In the genomic region with DNA sequence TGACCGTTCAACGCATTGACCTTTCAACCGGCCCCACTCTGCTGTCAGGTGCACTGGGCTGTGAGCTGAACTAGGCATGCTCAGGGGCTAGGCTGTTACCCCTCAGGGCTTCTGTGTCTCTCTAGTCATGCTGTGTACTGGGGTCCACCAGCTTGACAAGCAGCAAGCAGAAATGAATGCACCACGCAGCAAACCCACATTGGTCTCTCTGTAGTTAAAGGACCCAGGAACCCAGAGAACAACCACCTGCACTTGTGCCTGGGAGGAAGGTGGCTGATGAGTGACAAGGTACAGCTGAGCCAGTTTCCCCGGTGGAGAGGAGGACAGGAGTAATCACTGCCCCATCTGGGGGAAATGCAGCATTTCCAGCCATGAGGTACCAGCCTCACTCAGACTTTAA, we compare ENCODE assay signal across 26 cellular contexts.
"Had no signal": no experiment of that assay in that cellular context is flagged by ENCODE, and none has a peak within 500 bp of the region (broad histone marks: within the 10 kb centered on the region; RNA-seq: fewer than 3 reads in every experiment).

No MANE protein-coding gene starts in this region.

- H3K36me3 Mint-ChIP-seq: activated naive CD4-positive, alpha-beta T cell treated with anti-CD3 and anti-CD28 coated beads, Interleukin-2, amount 10 ng/mL, durations not matched to agents 7 days and 5 days; activated naive CD8-positive, alpha-beta T cell treated with anti-CD3 and anti-CD28 coated beads for 36 hours had no signal

- H3K36me3 ChIP-seq: brain microvascular endothelial cell, cardiac muscle cell, Peyer's patch, SJSA1 had no signal

- H3K27ac Mint-ChIP-seq: activated B cell treated with CpG ODN at 0.5 μM for 24 hours; activated CD4-positive, alpha-beta T cell treated with anti-CD3 and anti-CD28 coated beads, Interleukin-2, amount 10 ng/mL, durations not matched to agents 24 days and 14 days; activated naive CD4-positive, alpha-beta T cell treated with anti-CD3 and anti-CD28 coated beads, Interleukin-2, amount 10 ng/mL, durations not matched to agents 7 days and 5 days; activated naive CD8-positive, alpha-beta T cell treated with anti-CD3 and anti-CD28 coated beads for 36 hours; activated T-cell treated with anti-CD3 and anti-CD28 coated beads, Interleukin-2, amount 50 U/mL, for 72 hours; activated T-helper 2 cell treated with anti-CD3 and anti-CD28 coated beads, Interferon-gamma antibody, Interleukin-2, Interleukin-4, amounts not matched to agents 10 μg/mL and 5 μg/mL and 100 μg/mL, durations not matched to agents 14 hours and 24 hours and 36 hours; T-helper 2 cell treated with Interferon-gamma antibody and Interleukin-4, amounts not matched to agents 5 μg/mL and 100 μg/mL, for 36 hours had no signal

- H3K4me1 ChIP-seq: SJSA1 had no signal

- H3K27me3 ChIP-seq: Peyer's patch, SJSA1 had no signal

- H3K9me3 ChIP-seq: Peyer's patch, SJSA1 had no signal

- H3K4me1 Mint-ChIP-seq: activated CD4-positive, alpha-beta T cell treated with anti-CD3 and anti-CD28 coated beads, Interleukin-2, amount 10 ng/mL, durations not matched to agents 24 days and 14 days; activated naive CD4-positive, alpha-beta T cell treated with anti-CD3 and anti-CD28 coated beads, Interleukin-2, amount 10 ng/mL, durations not matched to agents 7 days and 5 days; activated naive CD8-positive, alpha-beta T cell treated with anti-CD3 and anti-CD28 coated beads for 36 hours had no signal

- DNase-seq: activated B cell treated with CpG ODN at 0.5 μM for 24 hours; activated CD4-positive, alpha-beta T cell treated with anti-CD3 and anti-CD28 coated beads for 1 hour; activated CD4-positive, alpha-beta T cell treated with anti-CD3 and anti-CD28 coated beads, Interleukin-2, amount 10 ng/mL, durations not matched to agents 24 days and 14 days; activated CD4-positive, alpha-beta T cell treated with anti-CD3 and anti-CD28 coated beads, Interleukin-2, amount 50 U/mL, for 48 hours; activated gamma-delta T cell treated with Interleukin-2 at 50 U/mL for 16 hours; activated naive CD4-positive, alpha-beta T cell treated with anti-CD3 and anti-CD28 coated beads, Interleukin-2, amount 10 ng/mL, durations not matched to agents 7 days and 5 days; activated naive CD8-positive, alpha-beta T cell treated with anti-CD3 and anti-CD28 coated beads for 36 hours; activated T-cell treated with anti-CD3 and anti-CD28 coated beads, Interleukin-2, amount 50 U/mL, for 72 hours; brain microvascular endothelial cell; NCI-H1092; NCI-H1417 treated with DMSO at 0.1 percent for 48 hours; NCI-H1694; NCI-H2029; NCI-H2107; NCI-H2171 treated with DMSO at 0.1 percent for 48 hours; NCI-H226; NCI-H526; NCI-H82; Peyer's patch; SHP77; SW 1271 had no signal

- H3K27ac ChIP-seq: brain microvascular endothelial cell, cardiac muscle cell, KMS-11, Peyer's patch, SJSA1 had no signal

- H3K9me3 Mint-ChIP-seq: activated B cell treated with CpG ODN at 0.5 μM for 24 hours; activated CD4-positive, alpha-beta T cell treated with anti-CD3 and anti-CD28 coated beads, Interleukin-2, amount 10 ng/mL, durations not matched to agents 24 days and 14 days; activated naive CD4-positive, alpha-beta T cell treated with anti-CD3 and anti-CD28 coated beads, Interleukin-2, amount 10 ng/mL, durations not matched to agents 7 days and 5 days; activated naive CD8-positive, alpha-beta T cell treated with anti-CD3 and anti-CD28 coated beads for 36 hours; activated T-cell treated with anti-CD3 and anti-CD28 coated beads, Interleukin-2, amount 50 U/mL, for 72 hours; activated T-helper 2 cell treated with anti-CD3 and anti-CD28 coated beads, Interferon-gamma antibody, Interleukin-2, Interleukin-4, amounts not matched to agents 10 μg/mL and 5 μg/mL and 100 μg/mL, durations not matched to agents 14 hours and 24 hours and 36 hours; T-helper 2 cell treated with Interferon-gamma antibody and Interleukin-4, amounts not matched to agents 5 μg/mL and 100 μg/mL, for 36 hours had no signal

- H3K4me3 Mint-ChIP-seq: activated B cell treated with CpG ODN at 0.5 μM for 24 hours; activated CD4-positive, alpha-beta T cell treated with anti-CD3 and anti-CD28 coated beads, Interleukin-2, amount 10 ng/mL, durations not matched to agents 24 days and 14 days; activated naive CD4-positive, alpha-beta T cell treated with anti-CD3 and anti-CD28 coated beads, Interleukin-2, amount 10 ng/mL, durations not matched to agents 7 days and 5 days; activated naive CD8-positive, alpha-beta T cell treated with anti-CD3 and anti-CD28 coated beads for 36 hours; activated T-cell treated with anti-CD3 and anti-CD28 coated beads, Interleukin-2, amount 50 U/mL, for 72 hours; T-helper 2 cell treated with Interferon-gamma antibody and Interleukin-4, amounts not matched to agents 5 μg/mL and 100 μg/mL, for 36 hours had no signal

- H3K4me3 ChIP-seq: cardiac muscle cell, Peyer's patch, SJSA1 had no signal
